Comparison of ENCODE assay signal across 8 cellular contexts in the genomic region with DNA sequence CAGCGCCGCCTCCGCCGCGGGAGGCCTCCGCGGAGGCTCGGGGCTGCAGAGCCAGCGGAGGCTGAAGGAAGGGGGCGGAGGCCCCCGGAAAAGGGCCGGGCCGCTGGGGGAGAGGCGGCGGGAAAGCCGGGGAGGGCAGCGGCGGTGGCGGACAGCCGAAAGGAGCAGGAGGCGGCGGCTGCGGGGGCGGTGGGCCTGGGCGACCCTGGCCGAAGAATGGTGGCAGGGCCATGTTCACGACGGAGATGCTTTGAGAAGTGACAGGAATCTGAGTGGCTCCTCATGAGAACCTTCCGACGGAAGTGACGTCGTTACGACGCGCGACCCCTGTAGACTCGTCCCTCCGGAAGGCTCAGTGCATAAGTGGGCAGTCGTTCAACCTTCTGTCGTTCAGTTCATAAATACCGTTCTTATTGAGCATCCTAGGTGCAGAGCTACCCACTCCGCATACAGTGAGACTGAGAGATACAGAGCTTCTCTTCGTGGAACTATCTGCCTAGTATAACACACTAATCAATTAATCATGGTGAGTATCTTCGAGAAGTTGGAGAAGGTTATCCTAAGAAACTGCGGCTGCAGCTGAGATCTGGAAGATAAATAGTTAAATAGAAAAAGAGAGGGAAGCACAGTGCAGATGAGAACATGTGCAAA. TPM values are rescaled to one million over a fixed set of nuclear protein-coding genes. Genes with fewer than 3 reads are reported as not detected.
DNase-seq lines count a peak whose midpoint lies in the region; ATAC-seq lines count a peak whose summit lies in the region.

A gene with protein sequence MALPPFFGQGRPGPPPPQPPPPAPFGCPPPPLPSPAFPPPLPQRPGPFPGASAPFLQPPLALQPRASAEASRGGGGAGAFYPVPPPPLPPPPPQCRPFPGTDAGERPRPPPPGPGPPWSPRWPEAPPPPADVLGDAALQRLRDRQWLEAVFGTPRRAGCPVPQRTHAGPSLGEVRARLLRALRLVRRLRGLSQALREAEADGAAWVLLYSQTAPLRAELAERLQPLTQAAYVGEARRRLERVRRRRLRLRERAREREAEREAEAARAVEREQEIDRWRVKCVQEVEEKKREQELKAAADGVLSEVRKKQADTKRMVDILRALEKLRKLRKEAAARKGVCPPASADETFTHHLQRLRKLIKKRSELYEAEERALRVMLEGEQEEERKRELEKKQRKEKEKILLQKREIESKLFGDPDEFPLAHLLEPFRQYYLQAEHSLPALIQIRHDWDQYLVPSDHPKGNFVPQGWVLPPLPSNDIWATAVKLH (minus strand): TSS at position 259 of the 651 bp plus-strand sequence. CDS start 27 bp downstream, at position 232.

- H3K4me3 ChIP-seq in NT2/D1 (ENCODE audit: insufficient read length, low read depth): peak within 1 kb of the TSS; percentile 66
- peak within 1 kb of the TSS; percentile 63 for H3K4me3 ChIP-seq in mesodermal cell (ENCODE audit: extremely low read depth, insufficient read depth, low read length, poor library complexity, severe bottlenecking)

- ATAC-seq in GM21360 (IDR thresholded peaks at IDR 0.05; ENCODE audit: unreplicated experiment): peak; percentile 90

- H3K27ac ChIP-seq in mesodermal cell (ENCODE audit: low read depth, low read length, severe bottlenecking): peak within 1 kb of the TSS; percentile 85

- WGBS in mesodermal cell (ENCODE audit: insufficient coverage in 2 of 2), 2 experiments: 3% methylated on average over 35 to 41 of the region's 45 CpGs

- in situ Hi-C loops in endometrial microvascular endothelial cells (cut with HindIII; ENCODE audit: inconsistent ontology term, low pct_unique_long_range_greater_than_20kb, low sequenced_read_pairs): no loop called here

- peak within 1 kb of the TSS; percentile 94 for H3K9ac ChIP-seq in NT2/D1 (ENCODE audit: insufficient read length, low read depth)

- no peaks in the 10 kb centered on the region for H3K27me3 ChIP-seq in NT2/D1 (ENCODE audit: insufficient read depth, insufficient read length)

- DNase-seq in COLO668 (lab: John Stamatoyannopoulos, UW; ENCODE audit: unreplicated experiment) (peak; percentile 89), HUDEP-2 (lab: John Stamatoyannopoulos, UW; ENCODE audit: unreplicated experiment in 76 of 76) (peak in 73 of 76 experiments; percentile 20 to 84 (median 71)), NT2/D1 (ENCODE audit: low read depth, low spot score) (peak; percentile 93)
- peak; percentile 68 for DNase-seq in activated CD8-positive, alpha-beta memory T cell treated with anti-CD3 and anti-CD28 coated beads, Interleukin-2, amount 50 U/mL, for 1 hour (ENCODE audit: extremely low read depth)
- peak; percentile 69 to 74 for DNase-seq in stimulated activated CD8-positive, alpha-beta memory T cell treated with anti-CD3 and anti-CD28 coated beads, Interleukin-15, amount 100 ng/mL, for 4 hours (ENCODE audit: low read depth in 2 of 2)

- H3K9me3 ChIP-seq in NT2/D1 (ENCODE audit: insufficient read depth, low read length): peaks cover 29% of the 10 kb centered on the region
- peaks cover 8% of the 10 kb centered on the region for H3K9me3 ChIP-seq in mesodermal cell (ENCODE audit: control insufficient read depth, low read length)

- peaks cover 22% of the 10 kb centered on the region for H3K36me3 ChIP-seq in NT2/D1 (ENCODE audit: insufficient read depth, insufficient read length, low read length)
- H3K36me3 ChIP-seq in mesodermal cell (ENCODE audit: control insufficient read depth, insufficient read depth, low read length): peaks cover 23% of the 10 kb centered on the region

- H3K4me1 ChIP-seq in NT2/D1 (ENCODE audit: insufficient read depth, insufficient read length) (no peaks in the 10 kb centered on the region), mesodermal cell (ENCODE audit: control insufficient read depth, insufficient read depth, low read length, poor library complexity, severe bottlenecking) (no peaks in the 10 kb centered on the region)

RNA-seq across cellular contexts. Expression of the gene that starts here (rescaled TPM):
- 13.3 TPM for total RNA-seq in endometrial microvascular endothelial cells (ENCODE audit: inconsistent ontology term)
- 20.2 TPM for polyA plus RNA-seq in mesodermal cell (2013, experiment 1 of 2)
- polyA plus RNA-seq in mesodermal cell (2013, experiment 2 of 2): 17.8 TPM

Comparison
In these comparisons a context has a peak if more than half of its experiments do, and no peak if none do; other contexts are left out.
1. Peak in every context shown above with its lines: DNase-seq, ATAC-seq, H3K4me3 ChIP-seq and H3K27ac ChIP-seq.